In genomic region chr22:27868738-27869282, GRCh38 we compare ENCODE assay signal across 11 cellular contexts. TPM values are rescaled to one million over a fixed set of nuclear protein-coding genes. Genes with fewer than 3 reads are reported as not detected.
DNase-seq lines count a peak whose midpoint lies in the region; ATAC-seq and TF ChIP-seq lines count a peak whose summit lies in the region.
"Had no signal": no experiment of that assay in that cellular context is flagged by ENCODE, and none has a peak within 500 bp of the region (broad histone marks: within the 10 kb centered on the region; RNA-seq: fewer than 3 reads in every experiment).

No MANE protein-coding gene starts in this region.

- H3K4me1 ChIP-seq in KMS-11 (ENCODE audit: low read depth, poor library complexity, severe bottlenecking) (peaks cover 51% of the 10 kb centered on the region), adrenal gland (replicated peaks in 1 of 2) (peaks cover 23 to 45% of the 10 kb centered on the region in 2 donors), right lobe of liver (peaks cover 0 to 94% (median 39%) of the 10 kb centered on the region in 4 donors), suprapubic skin (peaks cover 45% of the 10 kb centered on the region)
- peaks cover 5% of the 10 kb centered on the region for H3K4me1 ChIP-seq in CD8-positive, alpha-beta memory T cell (ENCODE audit: insufficient read depth, low read length)

- H3K36me3 Mint-ChIP-seq in CD8-positive, alpha-beta memory T cell = peaks cover 9 to 82% (median 14%) of the 10 kb centered on the region in 3 donors

- no peak for ATAC-seq in right lobe of liver
- ATAC-seq: pancreas had no signal

- H3K9me3 ChIP-seq in adrenal gland (replicated peaks in 1 of 3) (no peaks in the 10 kb centered on the region), right lobe of liver (no peaks in the 10 kb centered on the region), suprapubic skin (no peaks in the 10 kb centered on the region)
- no peaks in the 10 kb centered on the region for H3K9me3 ChIP-seq in CD8-positive, alpha-beta memory T cell (ENCODE audit: low read length)
- H3K9me3 ChIP-seq: MG63, pancreas had no signal

- DNase-seq in adrenal gland = no peak
- no peak for DNase-seq in right lobe of liver
- no peak for DNase-seq in suprapubic skin (ENCODE audit: low spot score in 2 of 2)
- DNase-seq in HPDE6-E6E7 (ENCODE audit: extremely low spot score) = no peak
- no peak for DNase-seq in CD8-positive, alpha-beta memory T cell
- no peak for DNase-seq in RWPE1 (ENCODE audit: low spot score)
- DNase-seq: MG63, NCI-H446, pancreas, trophoblast cell had no signal

- no peak for TF ChIP-seq EP300 in suprapubic skin (IDR thresholded peaks at IDR 0.05)

- CTCF ChIA-PET in CD8-positive, alpha-beta memory T cell (lab: Charles Lee) = interaction anchor here (1.1 kb wide), 1 partner anchor 11 kb away, joined by 4 read pairs; no protein-coding TSS in a partner anchor
- CTCF ChIA-PET in RWPE1 (lab: Yijun Ruan, JAX) = interaction anchor here (0.7 kb wide), 1 partner anchor 124 kb away, joined by 3 read pairs; no protein-coding TSS in a partner anchor

- peak overlapping the region in 4 of 8 donors; percentile 12 to 72 (median 30) for H3K27ac Mint-ChIP-seq in CD8-positive, alpha-beta memory T cell

- H3K27me3 ChIP-seq in KMS-11 (ENCODE audit: insufficient read depth, low read depth) = no peaks in the 10 kb centered on the region
- no peaks in the 10 kb centered on the region for H3K27me3 ChIP-seq in adrenal gland
- H3K27me3 ChIP-seq in right lobe of liver = no peaks in the 10 kb centered on the region
- no peaks in the 10 kb centered on the region for H3K27me3 ChIP-seq in suprapubic skin
- H3K27me3 ChIP-seq in CD8-positive, alpha-beta memory T cell (ENCODE audit: insufficient read depth, low read length, poor library complexity, severe bottlenecking) = no peaks in the 10 kb centered on the region
- H3K27me3 ChIP-seq: MG63, pancreas had no signal

- H3K4me2 ChIP-seq in KMS-11 = peak overlapping the region; percentile 18; the same call in 1 of the 2 replicates

- 68 to 73% (median 71%) methylated on average over 6 of the region's 6 CpGs for WGBS in adrenal gland, 4 donors
- 37% methylated on average over 6 of the region's 6 CpGs for WGBS in right lobe of liver (ENCODE audit: insufficient coverage, low coverage, low lambda C conversion rate, missing lambda C conversion rate)
- WGBS in suprapubic skin = 75% methylated on average over 6 of the region's 6 CpGs

- POLR2A ChIA-PET in CD8-positive, alpha-beta memory T cell (lab: Charles Lee) = no interaction called here
- POLR2A ChIA-PET in RWPE1 (lab: Yijun Ruan, JAX; ENCODE audit: low non-redundant PET) = no interaction called here

- H3K9ac ChIP-seq in KMS-11 = no peak overlapping the region

- no peaks in the 10 kb centered on the region for H3K9me3 Mint-ChIP-seq in CD8-positive, alpha-beta memory T cell

- intact Hi-C loops in adrenal gland (cut with DNase I) (no loop called here), right lobe of liver (cut with DNase I) (no loop called here)

- TF ChIP-seq CTCF in KMS-11 (conservative IDR thresholded peaks at IDR 0.05; ENCODE audit: low read depth, low read length) (no peak), adrenal gland (IDR thresholded peaks at IDR 0.05) (no peak), right lobe of liver (IDR thresholded peaks at IDR 0.05) (no peak), suprapubic skin (IDR thresholded peaks at IDR 0.05) (no peak), RWPE1 (conservative IDR thresholded peaks at IDR 0.05; ENCODE audit: low read depth) (no peak)

- no peaks in the 10 kb centered on the region for H3K27me3 Mint-ChIP-seq in CD8-positive, alpha-beta memory T cell

- TF ChIP-seq POLR2A in adrenal gland (IDR thresholded peaks at IDR 0.05) = no peak
- TF ChIP-seq POLR2A in right lobe of liver (IDR thresholded peaks at IDR 0.05) = no peak
- no peak for TF ChIP-seq POLR2A in suprapubic skin (IDR thresholded peaks at IDR 0.05)

- no peak overlapping the region for H3K4me3 Mint-ChIP-seq in CD8-positive, alpha-beta memory T cell

- no peak overlapping the region for H3K27ac ChIP-seq in KMS-11
- peak overlapping the region in 3 of 5 donors; percentile 23 to 85 (median 41) for H3K27ac ChIP-seq in adrenal gland
- H3K27ac ChIP-seq in right lobe of liver = peak overlapping the region; percentile 76 to 97 (median 95)
- H3K27ac ChIP-seq in suprapubic skin = peak overlapping the region; percentile 74
- no peak overlapping the region for H3K27ac ChIP-seq in CD8-positive, alpha-beta memory T cell (ENCODE audit: low read depth, low read length)
- H3K27ac ChIP-seq in RWPE1 = no peak overlapping the region

- H4K20me1 ChIP-seq in KMS-11 (ENCODE audit: insufficient read depth) = peaks cover 23% of the 10 kb centered on the region

- H3K4me3 ChIP-seq in KMS-11 (IDR thresholded peaks at IDR 0.05; ENCODE audit: insufficient read depth, low read depth, low read length) (no peak overlapping the region), adrenal gland (no peak overlapping the region), right lobe of liver (no peak overlapping the region), suprapubic skin (no peak overlapping the region)
- no peak overlapping the region for H3K4me3 ChIP-seq in CD8-positive, alpha-beta memory T cell (ENCODE audit: low read length)
- H3K4me3 ChIP-seq: MG63, pancreas had no signal

- H3K4me1 Mint-ChIP-seq in CD8-positive, alpha-beta memory T cell = peaks cover 23 to 56% (median 46%) of the 10 kb centered on the region in 3 donors

- no peak overlapping the region for H2AFZ ChIP-seq in KMS-11 (ENCODE audit: low read depth)

- peaks cover 29% of the 10 kb centered on the region; the same call in 1 of the 2 replicates for H3K79me2 ChIP-seq in KMS-11 (ENCODE audit: insufficient read depth, low read depth)

- peaks cover under 1% of the 10 kb centered on the region; the same call in 1 of the 2 replicates for H3K36me3 ChIP-seq in KMS-11 (ENCODE audit: insufficient read depth)
- H3K36me3 ChIP-seq in adrenal gland (replicated peaks in 1 of 2) = no peaks in the 10 kb centered on the region
- peaks cover 0 to 3% (median 0%) of the 10 kb centered on the region in 4 donors for H3K36me3 ChIP-seq in right lobe of liver
- peaks cover 27% of the 10 kb centered on the region for H3K36me3 ChIP-seq in suprapubic skin
- peaks cover 16% of the 10 kb centered on the region for H3K36me3 ChIP-seq in CD8-positive, alpha-beta memory T cell (ENCODE audit: insufficient read depth, low read length)

RNA-seq across cellular contexts. Expression of gene PITPNB, which starts 50.2 kb away (rescaled TPM):
- total RNA-seq in adrenal gland = 10 to 100 TPM; 16.8 to 68.0 (median 36.9) TPM
- polyA plus RNA-seq in adrenal gland = 10 to 100 TPM; 22.9 to 69.0 (median 24.3) TPM
- 10 to 100 TPM; 28.7 to 60.6 (median 37.6) TPM for total RNA-seq in right lobe of liver
- 10 to 100 TPM; 34.7 to 47.6 (median 40.4) TPM for total RNA-seq in suprapubic skin
- total RNA-seq in CD8-positive, alpha-beta memory T cell = 100 to 1,000 TPM; 165 to 175 TPM
- polyA plus RNA-seq in CD8-positive, alpha-beta memory T cell = 64.3 TPM

Comparison
In these comparisons a context has a peak if more than half of its experiments do, and no peak if none do; other contexts are left out.
1. H3K27ac ChIP-seq: peak in adrenal gland (3 of 5), right lobe of liver (3 of 3) and suprapubic skin (single experiment); none in KMS-11 (single experiment), CD8-positive, alpha-beta memory T cell (single experiment) and RWPE1 (single experiment).